ENCODE assay signal across 24 cellular contexts in genomic region chr4:68995292-68995691, GRCh38. TPM values are rescaled to one million over a fixed set of nuclear protein-coding genes. Genes with fewer than 3 reads are reported as not detected.
"Had no signal": no experiment of that assay in that cellular context is flagged by ENCODE, and none has a peak within 500 bp of the region (broad histone marks: within the 10 kb centered on the region; RNA-seq: fewer than 3 reads in every experiment).

No MANE protein-coding gene starts in this region.

- H3K9me3 Mint-ChIP-seq: activated T-helper 1 cell treated with anti-CD3 and anti-CD28 coated beads, Interleukin-12 subunit alpha, Interleukin-12 subunit beta, Interleukin-2, Interleukin-4 antibody, amounts not matched to agents 30 ng/mL and 10 ng/mL and 1 ng/mL, durations not matched to agents 14 hours and 24 hours and 36 hours; dendritic cell treated with granulocyte-macrophage colony-stimulating factor and Interleukin-4, amounts not matched to agents 40 ng/mL and 50 ng/mL, for 4 days; type B pancreatic cell had no signal

- H3K4me1 Mint-ChIP-seq: nephron progenitor cell; stimulated activated effector memory CD8-positive, alpha-beta T cell treated with anti-CD3 and anti-CD28 coated beads, Interleukin-12 subunit alpha, Interleukin-12 subunit beta, amount 100 ng/mL, for 72 hours had no signal

- H3K27ac Mint-ChIP-seq: activated naive CD8-positive, alpha-beta T cell; activated T-helper 1 cell treated with anti-CD3 and anti-CD28 coated beads, Interleukin-12 subunit alpha, Interleukin-12 subunit beta, Interleukin-2, Interleukin-4 antibody, amounts not matched to agents 30 ng/mL and 10 ng/mL and 1 ng/mL, durations not matched to agents 14 hours and 24 hours and 36 hours; dendritic cell treated with granulocyte-macrophage colony-stimulating factor and Interleukin-4, amounts not matched to agents 40 ng/mL and 50 ng/mL, for 4 days; nephron progenitor cell; stimulated activated effector memory CD8-positive, alpha-beta T cell treated with anti-CD3 and anti-CD28 coated beads, Interleukin-12 subunit alpha, Interleukin-12 subunit beta, amount 100 ng/mL, for 72 hours; type B pancreatic cell had no signal

- DNase-seq: activated CD4-positive, alpha-beta T cell treated with anti-CD3 and anti-CD28 coated beads for 1 hour; activated CD4-positive, alpha-beta T cell treated with anti-CD3 and anti-CD28 coated beads, Interleukin-2, amount 50 U/mL, for 4 hours; activated gamma-delta T cell treated with Interleukin-2 at 50 U/mL for 16 hours; effector CD8-positive, alpha-beta T cell; heart left ventricle; kidney; mammary epithelial cell; nephron progenitor cell; nucleus accumbens; sigmoid colon; stimulated activated CD4-positive, alpha-beta T cell treated with anti-CD3 and anti-CD28 coated beads, Interleukin-4, amount 100 ng/mL, for 24 hours; testis; WERI-Rb-1 had no signal

- H3K4me3 Mint-ChIP-seq: activated naive CD8-positive, alpha-beta T cell; activated T-helper 1 cell treated with anti-CD3 and anti-CD28 coated beads, Interleukin-12 subunit alpha, Interleukin-12 subunit beta, Interleukin-2, Interleukin-4 antibody, amounts not matched to agents 30 ng/mL and 10 ng/mL and 1 ng/mL, durations not matched to agents 14 hours and 24 hours and 36 hours; dendritic cell treated with granulocyte-macrophage colony-stimulating factor and Interleukin-4, amounts not matched to agents 40 ng/mL and 50 ng/mL, for 4 days; nephron progenitor cell; stimulated activated effector memory CD8-positive, alpha-beta T cell treated with anti-CD3 and anti-CD28 coated beads, Interleukin-12 subunit alpha, Interleukin-12 subunit beta, amount 100 ng/mL, for 72 hours; type B pancreatic cell had no signal

- H3K27me3 Mint-ChIP-seq: activated naive CD8-positive, alpha-beta T cell; dendritic cell treated with granulocyte-macrophage colony-stimulating factor and Interleukin-4, amounts not matched to agents 40 ng/mL and 50 ng/mL, for 4 days; type B pancreatic cell had no signal

- H3K36me3 Mint-ChIP-seq: activated naive CD8-positive, alpha-beta T cell; stimulated activated effector memory CD8-positive, alpha-beta T cell treated with anti-CD3 and anti-CD28 coated beads, Interleukin-12 subunit alpha, Interleukin-12 subunit beta, amount 100 ng/mL, for 72 hours; type B pancreatic cell had no signal

- ATAC-seq: esophagus mucosa; gastroesophageal sphincter; heart left ventricle; left lobe of liver; stimulated activated effector memory CD8-positive, alpha-beta T cell treated with anti-CD3 and anti-CD28 coated beads, Interleukin-12 subunit alpha, Interleukin-12 subunit beta, amount 100 ng/mL, for 72 hours had no signal

RNA-seq across cellular contexts. Expression of gene UGT2A3, which starts 43.7 kb away (rescaled TPM):
- total RNA-seq: activated CD8-positive, alpha-beta memory T cell treated with anti-CD3 and anti-CD28 coated beads for 36 hours; activated T-helper 1 cell treated with anti-CD3 and anti-CD28 coated beads, Interleukin-12 subunit alpha, Interleukin-12 subunit beta, Interleukin-2, Interleukin-4 antibody, amounts not matched to agents 30 ng/mL and 10 ng/mL and 1 ng/mL, durations not matched to agents 14 hours and 24 hours and 36 hours; chondrocyte; esophagus mucosa; heart left ventricle; mammary epithelial cell; myocyte; sigmoid colon; testis had no signal
- polyA plus RNA-seq: heart left ventricle, mammary epithelial cell had no signal
